Comparison of ENCODE assay signal across 9 cellular contexts in genomic region chr1:45892068-45892785, GRCh38.
DNase-seq lines count a peak whose midpoint lies in the region; ATAC-seq and TF ChIP-seq lines count a peak whose summit lies in the region.
"Had no signal": no experiment of that assay in that cellular context is flagged by ENCODE, and none has a peak within 500 bp of the region (broad histone marks: within the 10 kb centered on the region; RNA-seq: fewer than 3 reads in every experiment).

No MANE protein-coding gene starts in this region.

- no peak for TF ChIP-seq CTCF in coronary artery (IDR thresholded peaks at IDR 0.05)
- TF ChIP-seq CTCF in liver (IDR thresholded peaks at IDR 0.05; ENCODE audit: low read depth, low read length, missing input control): no peak
- no peak for TF ChIP-seq CTCF in thoracic aorta (IDR thresholded peaks at IDR 0.05)

- H3K36me3 ChIP-seq in Karpas-422 (ENCODE audit: insufficient read depth, low read length) (no peaks in the 10 kb centered on the region), liver (ENCODE audit: control insufficient read depth in 4 of 4, insufficient read depth in 3 of 4, low read depth in 1 of 4, low read length in 3 of 4) (no peaks in the 10 kb centered on the region), thoracic aorta (no peaks in the 10 kb centered on the region)

- DNase-seq in Karpas-422 (no peak), coronary artery (ENCODE audit: low spot score) (no peak), thoracic aorta (ENCODE audit: low spot score) (no peak), NCI-H446 (lab: John Stamatoyannopoulos, UW) (no peak), DMS153 treated with DMSO at 0.1 percent for 48 hours (lab: John Stamatoyannopoulos, UW; ENCODE audit: unreplicated experiment) (no peak), germinal center (ENCODE audit: low spot score) (no peak)
- DNase-seq: T-helper 1 cell had no signal

- 25% methylated on average over 6 of the region's 6 CpGs for WGBS in liver

- no peak overlapping the region for H3K9ac ChIP-seq in Karpas-422 (ENCODE audit: low read length)
- H3K9ac ChIP-seq in liver (ENCODE audit: low read depth in 1 of 2, low read length in 2 of 2): peak overlapping the region in 1 of 2 donors; percentile 73

- H3K4me2 ChIP-seq in Karpas-422 (ENCODE audit: low read depth, low read length, poor library complexity, severe bottlenecking): no peak overlapping the region

- H4K20me1 ChIP-seq in Karpas-422 (ENCODE audit: insufficient read depth, low read depth, low read length): no peaks in the 10 kb centered on the region

- peak; percentile 32 to 33 for TF ChIP-seq RAD21 in liver (IDR thresholded peaks at IDR 0.05)

- H3K27me3 ChIP-seq in Karpas-422 (ENCODE audit: low read length) (no peaks in the 10 kb centered on the region), liver (ENCODE audit: control insufficient read depth in 4 of 4, insufficient read depth in 4 of 4, low read length in 3 of 4) (no peaks in the 10 kb centered on the region), thoracic aorta (replicated peaks; ENCODE audit: insufficient read depth) (no peaks in the 10 kb centered on the region)

- H2AFZ ChIP-seq in Karpas-422 (ENCODE audit: low read length): no peak overlapping the region

- peak; percentile 47 for ATAC-seq in thoracic aorta (ENCODE audit: insufficient number of reproducible peaks, low FRiP score, low read depth)
- ATAC-seq in HG02938 (IDR thresholded peaks at IDR 0.05; ENCODE audit: unreplicated experiment): no peak

- H3K4me3 ChIP-seq in Karpas-422 (ENCODE audit: low read length) (no peak overlapping the region), coronary artery (peak overlapping the region; percentile 8), liver (ENCODE audit: low read depth in 1 of 3, low read length in 3 of 3) (no peak overlapping the region), thoracic aorta (peak overlapping the region; percentile 40)

- H3K27ac ChIP-seq in Karpas-422 (ENCODE audit: low read length) (0 out of 2 replicates have a peak overlapping the region, but pooled peaks have one; percentile 8), coronary artery (peak overlapping the region; percentile 63 to 75), liver (ENCODE audit: low read depth in 1 of 2, low read length in 2 of 2) (peak overlapping the region; percentile 11 to 54), thoracic aorta (peak overlapping the region; percentile 75 to 77)

- H3K9me3 ChIP-seq in Karpas-422 (ENCODE audit: low read length) (no peaks in the 10 kb centered on the region), liver (ENCODE audit: control insufficient read depth in 4 of 4, low read length in 3 of 4) (no peaks in the 10 kb centered on the region), thoracic aorta (no peaks in the 10 kb centered on the region)

- peaks cover 92% of the 10 kb centered on the region for H3K79me2 ChIP-seq in Karpas-422 (ENCODE audit: low read length)

- peaks cover 6% of the 10 kb centered on the region for H3K4me1 ChIP-seq in Karpas-422 (ENCODE audit: low read length)
- H3K4me1 ChIP-seq in liver (ENCODE audit: control insufficient read depth in 4 of 4, insufficient read depth in 4 of 4, low read length in 3 of 4): peaks cover 0 to 10% (median 1%) of the 10 kb centered on the region in 4 donors
- H3K4me1 ChIP-seq in thoracic aorta (ENCODE audit: control insufficient read depth in 1 of 2, low read depth in 2 of 2): peaks cover 6 to 20% of the 10 kb centered on the region in 2 donors

- H3K9me2 ChIP-seq in Karpas-422 (replicated peaks; ENCODE audit: insufficient read depth, low read length): no peaks in the 10 kb centered on the region

TF ChIP-seq in liver, 16 proteins besides CTCF, POLR2A, EP300 and RAD21:
- peak; percentile 5 for TF ChIP-seq FOXA2 (IDR thresholded peaks at IDR 0.05)
- TF ChIP-seq YY1 (IDR thresholded peaks at IDR 0.05): peak; percentile 74
- peak; percentile 73 for TF ChIP-seq ZBTB33 (IDR thresholded peaks at IDR 0.05)
- TF ChIP-seq MAX (IDR thresholded peaks at IDR 0.05): peak; percentile 32
- TF ChIP-seq ATF3 (IDR thresholded peaks at IDR 0.05): peak; percentile 98
- peak; percentile 55 for TF ChIP-seq SP1 (IDR thresholded peaks at IDR 0.05)
- TF ChIP-seq RXRA (IDR thresholded peaks at IDR 0.05): peak in 1 of 2 donors; percentile 51
- TF ChIP-seq HNF4G (IDR thresholded peaks at IDR 0.05): no peak
- TF ChIP-seq TAF1 (conservative IDR thresholded peaks at IDR 0.05): no peak
- TF ChIP-seq JUND (IDR thresholded peaks at IDR 0.05): peak; percentile 100
- peak in 1 of 2 donors; percentile 46 for TF ChIP-seq HNF4A (conservative IDR thresholded peaks at IDR 0.05)
- TF ChIP-seq EGR1 (IDR thresholded peaks at IDR 0.05; ENCODE audit: low read depth in 2 of 2): peak in 1 of 2 donors; percentile 88
- TF ChIP-seq NR2F2 (IDR thresholded peaks at IDR 0.05): no peak
- TF ChIP-seq REST (IDR thresholded peaks at IDR 0.05): peak; percentile 82
- no peak for TF ChIP-seq GABPA (IDR thresholded peaks at IDR 0.05 in 1 of 2, conservative IDR thresholded peaks at IDR 0.05 in 1 of 2)
- TF ChIP-seq FOXA1 (IDR thresholded peaks at IDR 0.05): no peak

Comparison
In these comparisons a context has a peak if more than half of its experiments do, and no peak if none do; other contexts are left out.
1. H3K27ac ChIP-seq: peak in every context shown above with its lines; median percentile 76 in thoracic aorta; 69 in coronary artery; 32 in liver; 8 in Karpas-422.
2. H3K4me3 ChIP-seq: peak in coronary artery (single experiment) and thoracic aorta (single experiment); none in Karpas-422 (single experiment) and liver (0 of 3).